Comparison of ENCODE assay signal across 9 cellular contexts in the genomic region with DNA sequence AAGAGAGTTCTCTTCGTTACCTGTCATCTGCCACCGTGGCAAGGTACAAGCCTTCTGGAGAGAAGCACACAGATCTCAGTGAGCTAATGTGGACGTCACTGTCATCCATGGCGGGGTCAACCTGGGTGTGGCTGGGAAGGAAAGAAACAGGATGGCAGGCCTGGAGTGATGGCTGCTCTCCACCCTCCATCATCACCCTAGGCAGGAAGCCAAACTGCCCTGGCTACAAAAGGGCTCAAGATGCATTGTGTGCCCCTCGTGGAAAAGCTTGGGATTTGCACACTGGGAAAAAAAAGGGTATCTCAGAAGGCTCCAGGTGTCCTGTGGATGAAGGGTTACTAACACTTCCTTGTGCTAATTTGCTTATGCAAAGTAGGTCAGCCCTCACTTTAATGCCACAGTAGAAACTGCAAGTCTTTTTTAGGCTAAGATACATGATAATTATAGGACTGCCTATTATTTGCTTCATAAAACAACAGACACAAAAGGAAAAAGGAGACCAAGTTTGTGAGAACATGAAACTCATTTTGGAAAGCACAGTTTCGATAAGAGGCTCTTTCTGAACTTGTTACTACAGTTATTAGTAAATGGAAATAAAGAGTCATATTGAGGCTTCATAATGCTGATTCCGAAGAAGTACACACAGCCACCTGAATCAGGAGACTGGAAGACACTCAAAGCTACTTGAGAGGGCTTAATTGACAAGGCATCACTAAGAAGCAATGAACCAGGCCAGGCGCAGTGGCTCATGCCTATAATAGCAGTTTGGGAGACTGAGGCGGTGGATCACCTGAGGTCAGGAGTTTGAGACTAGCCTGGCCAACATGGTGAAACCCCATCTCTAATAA. TPM values are rescaled to one million over a fixed set of nuclear protein-coding genes. Genes with fewer than 3 reads are reported as not detected.
DNase-seq lines count a peak whose midpoint lies in the region; ATAC-seq and TF ChIP-seq lines count a peak whose summit lies in the region.
"Had no signal": no experiment of that assay in that cellular context is flagged by ENCODE, and none has a peak within 500 bp of the region (broad histone marks: within the 10 kb centered on the region; RNA-seq: fewer than 3 reads in every experiment).

No MANE protein-coding gene starts in this region.

- TF ChIP-seq POLR2A in gastroesophageal sphincter (IDR thresholded peaks at IDR 0.05): no peak
- TF ChIP-seq POLR2A in adrenal gland (IDR thresholded peaks at IDR 0.05): no peak

- peak overlapping the region; percentile 63 for H3K27ac Mint-ChIP-seq in Calu3 (ENCODE audit: unreplicated experiment)

- H3K9me3 ChIP-seq in gastroesophageal sphincter (no peaks in the 10 kb centered on the region), adrenal gland (replicated peaks in 1 of 3) (no peaks in the 10 kb centered on the region)
- H3K9me3 ChIP-seq: thoracic aorta had no signal

- TF ChIP-seq CTCF in Calu3 (IDR thresholded peaks at IDR 0.05; ENCODE audit: unreplicated experiment): no peak
- TF ChIP-seq CTCF in gastroesophageal sphincter (IDR thresholded peaks at IDR 0.05): no peak
- TF ChIP-seq CTCF in adrenal gland (IDR thresholded peaks at IDR 0.05): no peak

- H3K36me3 ChIP-seq in gastroesophageal sphincter: peaks cover 0 to 100% of the 10 kb centered on the region in 2 donors
- peaks cover 0 to 95% of the 10 kb centered on the region in 2 donors for H3K36me3 ChIP-seq in adrenal gland (replicated peaks in 1 of 2)

- ATAC-seq in GM18861 (IDR thresholded peaks at IDR 0.05; ENCODE audit: unreplicated experiment): peak; percentile 79
- peak; percentile 81 for ATAC-seq in HG02973 (IDR thresholded peaks at IDR 0.05; ENCODE audit: unreplicated experiment)
- ATAC-seq in gastroesophageal sphincter: peak; percentile 13

- CTCF ChIA-PET in Calu3 (lab: Charles Lee): interaction anchor here (0.6 to 2.8 kb wide), 4 partner anchors 8 to 179 kb away, joined by 3 to 12 read pairs (median 4); no protein-coding TSS in a partner anchor

- no TSS peak for BruUV-seq in Calu3 (replicated peaks; lab: Mats Ljungman, UMichigan)

- DNase-seq in Calu3: peak; percentile 39
- peak; percentile 36 for DNase-seq in RPMI7951 (ENCODE audit: low read depth)
- no peak for DNase-seq in adrenal gland
- no peak for DNase-seq in GF-D8 (lab: John Stamatoyannopoulos, UW)
- DNase-seq in NCI-H1436 (lab: John Stamatoyannopoulos, UW): no peak

- no peaks in the 10 kb centered on the region for H3K4me1 Mint-ChIP-seq in Calu3 (ENCODE audit: low read depth, unreplicated experiment)

- H3K27me3 ChIP-seq in gastroesophageal sphincter: no peaks in the 10 kb centered on the region
- no peaks in the 10 kb centered on the region for H3K27me3 ChIP-seq in adrenal gland

- H3K4me3 ChIP-seq in gastroesophageal sphincter (no peak overlapping the region), adrenal gland (no peak overlapping the region)
- H3K4me3 ChIP-seq: thoracic aorta had no signal

- H3K36me3 Mint-ChIP-seq in Calu3 (ENCODE audit: insufficient read depth, unreplicated experiment): peaks cover 74% of the 10 kb centered on the region

- H3K9me3 Mint-ChIP-seq in Calu3 (ENCODE audit: low read depth, unreplicated experiment): no peaks in the 10 kb centered on the region

- intact Hi-C loops in Calu3 (cut with micrococcal nuclease; ENCODE audit: unreplicated experiment) (no loop called here), adrenal gland (cut with DNase I) (no loop called here)

- H3K27ac ChIP-seq in gastroesophageal sphincter (peak overlapping the region in 1 of 4 donors; percentile 16), adrenal gland (no peak overlapping the region)
- H3K27ac ChIP-seq: thoracic aorta had no signal

- WGBS in gastroesophageal sphincter (ENCODE audit: low coverage in 1 of 2), 2 donors: 91 to 96% methylated on average over 4 of the region's 9 CpGs
- 80 to 91% (median 86%) methylated on average over 5 to 9 of the region's 9 CpGs for WGBS in adrenal gland, 4 donors

- peaks cover 0 to 13% (median 0%) of the 10 kb centered on the region in 3 donors for H3K4me1 ChIP-seq in gastroesophageal sphincter
- no peaks in the 10 kb centered on the region for H3K4me1 ChIP-seq in adrenal gland (replicated peaks in 1 of 2)

- H3K4me3 Mint-ChIP-seq in Calu3 (ENCODE audit: low read depth, unreplicated experiment): no peak overlapping the region

- no peaks in the 10 kb centered on the region for H3K27me3 Mint-ChIP-seq in Calu3 (ENCODE audit: unreplicated experiment)

- TF ChIP-seq EP300 in gastroesophageal sphincter (IDR thresholded peaks at IDR 0.05): no peak

RNA-seq across cellular contexts. Expression of a gene that starts 18.9 kb away (rescaled TPM):
- total RNA-seq in Calu3 (2022) (52.0 and 54.6 TPM in 2 replicates), gastroesophageal sphincter (10 to 100 TPM in 2 of 4 donors, 1 to 10 TPM in 2; 7.3 to 13.5 (median 9.0) TPM), adrenal gland (10 to 100 TPM in 3 of 8 donors, 1 to 10 TPM in 5; 5.8 to 28.0 (median 9.0) TPM)
- 56.6 and 56.9 TPM in 2 replicates for total RNA-seq in RPMI7951 (2014; rRNA removed; shearing (Covaris generic))
- polyA plus RNA-seq in adrenal gland: 1 to 10 TPM; 6.6 to 8.6 (median 7.8) TPM

RNA-seq across cellular contexts. Expression of a gene that starts 25.6 kb away (rescaled TPM):
- total RNA-seq in Calu3 (2022): 93.5 and 112 TPM in 2 replicates
- 61.6 and 67.8 TPM in 2 replicates for total RNA-seq in RPMI7951 (2014; rRNA removed; shearing (Covaris generic))
- 10 to 100 TPM; 73.0 to 85.9 (median 81.5) TPM for total RNA-seq in gastroesophageal sphincter
- 100 to 1,000 TPM in 6 of 8 donors, 10 to 100 TPM in 2; 95.2 to 201 (median 111) TPM for total RNA-seq in adrenal gland
- 100 to 1,000 TPM in 1 of 3 donors, 10 to 100 TPM in 2; 50.0 to 162 (median 60.8) TPM for polyA plus RNA-seq in adrenal gland

Comparison
In these comparisons a context has a peak if more than half of its experiments do, and no peak if none do; other contexts are left out.
1. DNase-seq: peak in Calu3 (single experiment) and RPMI7951 (single experiment); none in adrenal gland (0 of 7), GF-D8 (single experiment) and NCI-H1436 (single experiment).
2. ATAC-seq: peak in every context shown above with its lines; median percentile 81 in HG02973; 79 in GM18861; 13 in gastroesophageal sphincter.